In the genomic region with DNA sequence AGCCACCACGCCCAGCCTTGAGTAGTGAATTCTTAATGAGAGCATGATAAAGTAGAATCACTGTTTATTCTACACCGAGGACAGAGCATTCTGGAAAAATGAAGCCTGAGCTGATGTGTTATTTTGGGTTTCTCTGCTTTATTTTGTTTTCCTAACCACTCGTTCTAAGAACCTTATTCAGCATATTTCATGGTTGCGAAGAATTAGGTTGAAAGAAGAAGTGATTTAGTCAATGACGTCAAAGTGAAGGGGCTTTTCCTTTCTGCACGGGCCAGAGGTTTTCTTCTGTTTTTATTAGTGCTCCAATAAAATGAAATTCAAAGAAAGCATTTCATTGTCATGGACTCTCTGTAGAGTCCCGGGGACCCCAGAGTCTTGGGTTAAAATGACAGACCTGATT, we compare ENCODE assay signal across 19 cellular contexts.
DNase-seq lines count a peak whose midpoint lies in the region; ATAC-seq, FAIRE-seq and TF ChIP-seq lines count a peak whose summit lies in the region.
"Had no signal": no experiment of that assay in that cellular context is flagged by ENCODE, and none has a peak within 500 bp of the region (broad histone marks: within the 10 kb centered on the region; RNA-seq: fewer than 3 reads in every experiment).

No MANE protein-coding gene starts in this region.

- H3K4me1 Mint-ChIP-seq in Caco-2 (ENCODE audit: low read depth, unreplicated experiment): no peaks in the 10 kb centered on the region
- H3K4me1 Mint-ChIP-seq in effector memory CD8-positive, alpha-beta T cell (ENCODE audit: low read depth in 2 of 2): peaks cover 1 to 5% of the 10 kb centered on the region in 2 donors

- TF ChIP-seq CTCF in HepG2 (CRISPR knock-in tag; IDR thresholded peaks at IDR 0.05): no peak
- TF ChIP-seq CTCF in right lobe of liver (IDR thresholded peaks at IDR 0.05): no peak
- TF ChIP-seq CTCF in K562 (IDR thresholded peaks at IDR 0.05 in 2 of 3, conservative IDR thresholded peaks at IDR 0.05 in 1 of 3; ENCODE audit: insufficient read depth in 2 of 3, low read depth in 1 of 3, low read length in 3 of 3): no peak
- no peak for TF ChIP-seq CTCF in Caco-2 (IDR thresholded peaks at IDR 0.05; ENCODE audit: insufficient read depth in 1 of 2, low read depth in 1 of 2, low read length in 1 of 2, severe bottlenecking in 1 of 2, unreplicated experiment in 1 of 2)

- POLR2A ChIA-PET in HepG2 (lab: Yijun Ruan, JAX) (no interaction called here), K562 (lab: Yijun Ruan, JAX) (no interaction called here), Caco-2 (lab: Charles Lee) (no interaction called here)

- FAIRE-seq in HepG2 (lab: Jason Lieb, UNC) (no peak), K562 (lab: Jason Lieb, UNC) (no peak)
- FAIRE-seq: G401.6, GM19239, H1 had no signal

- no peaks in the 10 kb centered on the region for H3K9me3 ChIP-seq in HepG2 (ENCODE audit: low read length)
- H3K9me3 ChIP-seq in right lobe of liver: no peaks in the 10 kb centered on the region
- H3K9me3 ChIP-seq in K562 (replicated peaks; ENCODE audit: control insufficient read depth, insufficient read depth, low read depth, low read length): no peaks in the 10 kb centered on the region
- H3K9me3 ChIP-seq in Caco-2: no peaks in the 10 kb centered on the region

- TF ChIP-seq EP300 in HepG2 (IDR thresholded peaks at IDR 0.05; ENCODE audit: low read depth in 2 of 2, low read length in 2 of 2) (no peak), HepG2 (CRISPR knock-in tag; IDR thresholded peaks at IDR 0.05; ENCODE audit: borderline replicate concordance) (no peak), K562 (IDR thresholded peaks at IDR 0.05; ENCODE audit: low read length) (no peak)

- H3K27me3 ChIP-seq in HepG2 (ENCODE audit: control insufficient read depth in 1 of 2, insufficient read depth in 2 of 2, low read length in 2 of 2): peaks cover 0 to 15% of the 10 kb centered on the region in 2 experiments; a peak in 2 of 5 replicates
- H3K27me3 ChIP-seq in right lobe of liver: no peaks in the 10 kb centered on the region
- peaks cover 24 to 29% of the 10 kb centered on the region in 2 experiments for H3K27me3 ChIP-seq in K562 (ENCODE audit: control insufficient read depth in 2 of 2, insufficient read depth in 2 of 2, low read length in 2 of 2)
- no peaks in the 10 kb centered on the region for H3K27me3 ChIP-seq in Caco-2 (replicated peaks; ENCODE audit: control insufficient read depth, insufficient read depth, low read length)

- in situ Hi-C loops in HepG2 (cut with HindIII; ENCODE audit: extremely low pct_ligation_motif_present, low pct_unique_long_range_greater_than_20kb): no loop called here
- in situ Hi-C loops in K562 (cut with MboI): no loop called here

- TF ChIP-seq RAD21 in HepG2 (CRISPR knock-in tag; IDR thresholded peaks at IDR 0.05) (no peak), K562 (CRISPR knock-in tag; conservative IDR thresholded peaks at IDR 0.05 in 1 of 2, IDR thresholded peaks at IDR 0.05 in 1 of 2) (no peak)

- H3K36me3 Mint-ChIP-seq in Caco-2 (ENCODE audit: insufficient read depth, unreplicated experiment): no peaks in the 10 kb centered on the region
- H3K36me3 Mint-ChIP-seq in effector memory CD8-positive, alpha-beta T cell (ENCODE audit: insufficient read depth): no peaks in the 10 kb centered on the region
- H3K36me3 Mint-ChIP-seq: CD8-positive, alpha-beta memory T cell had no signal

- no peaks in the 10 kb centered on the region for H4K20me1 ChIP-seq in HepG2 (ENCODE audit: insufficient read depth, low read length)
- H4K20me1 ChIP-seq in K562 (replicated peaks; ENCODE audit: control insufficient read depth, insufficient read depth, low read length): no peaks in the 10 kb centered on the region; the same call in 1 of the 2 replicates

- no peak for ATAC-seq in HepG2
- ATAC-seq in right lobe of liver: no peak
- no peak for ATAC-seq in K562
- no peak for ATAC-seq in effector memory CD8-positive, alpha-beta T cell (replicated peaks)
- ATAC-seq: HCT116 had no signal

- H3K9ac ChIP-seq in HepG2 (ENCODE audit: insufficient read depth, low read depth, low read length): no peak overlapping the region
- no peak overlapping the region for H3K9ac ChIP-seq in K562 (ENCODE audit: insufficient read depth in 1 of 2, low read depth in 2 of 2, low read length in 2 of 2)
- H3K9ac ChIP-seq: GM23248 had no signal

- intact Hi-C loops in HepG2 (cut with micrococcal nuclease; ENCODE audit: unreplicated experiment): no loop called here
- intact Hi-C loops in right lobe of liver (cut with DNase I): no loop called here
- intact Hi-C loops in K562 (cut with micrococcal nuclease): no loop called here
- intact Hi-C loops in Caco-2 (cut with micrococcal nuclease; ENCODE audit: unreplicated experiment): no loop called here

- H3K79me2 ChIP-seq in HepG2 (ENCODE audit: insufficient read depth, low read length): no peaks in the 10 kb centered on the region
- H3K79me2 ChIP-seq in K562 (ENCODE audit: control insufficient read depth, insufficient read depth, low read length): no peaks in the 10 kb centered on the region

- no peak for DNase-seq in HepG2 (ENCODE audit: low spot score)
- DNase-seq in right lobe of liver: no peak
- no peak for DNase-seq in K562 (ENCODE audit: extremely low read depth in 1 of 4, low spot score in 3 of 4)
- DNase-seq in pons (ENCODE audit: low spot score): peak; percentile 25
- DNase-seq in DMS153 treated with DMSO at 0.1 percent for 48 hours (lab: John Stamatoyannopoulos, UW; ENCODE audit: unreplicated experiment): no peak
- DNase-seq in Caco-2: no peak
- no peak for DNase-seq in effector memory CD8-positive, alpha-beta T cell
- DNase-seq: 8988T; C1 segment of cervical spinal cord; Calu3; CD4-positive, alpha-beta T cell; CD8-positive, alpha-beta memory T cell; DND-41; GM23248; H7 had no signal

- H3K4me3 ChIP-seq in HepG2 (replicated peaks in 1 of 3; ENCODE audit: insufficient read depth in 1 of 3, low read depth in 2 of 3, low read length in 3 of 3) (no peak overlapping the region), right lobe of liver (no peak overlapping the region), K562 (no peak overlapping the region), Caco-2 (ENCODE audit: low read depth, low read length) (no peak overlapping the region)
- H3K4me3 ChIP-seq: GM23248 had no signal

- no peak overlapping the region for H2AFZ ChIP-seq in HepG2 (ENCODE audit: low read length)
- no peak overlapping the region for H2AFZ ChIP-seq in K562 (ENCODE audit: low read depth, low read length)
- H2AFZ ChIP-seq: GM23248 had no signal

- H3K36me3 ChIP-seq in HepG2 (replicated peaks in 1 of 2; ENCODE audit: control insufficient read depth in 1 of 2, insufficient read depth in 2 of 2, low read length in 2 of 2): no peaks in the 10 kb centered on the region
- no peaks in the 10 kb centered on the region for H3K36me3 ChIP-seq in right lobe of liver
- no peaks in the 10 kb centered on the region for H3K36me3 ChIP-seq in K562 (ENCODE audit: control insufficient read depth, insufficient read depth, low read length)
- H3K36me3 ChIP-seq in Caco-2 (ENCODE audit: control insufficient read depth, insufficient read depth, low read length): no peaks in the 10 kb centered on the region

- no peaks in the 10 kb centered on the region for H3K9me3 Mint-ChIP-seq in Caco-2 (ENCODE audit: unreplicated experiment)
- no peaks in the 10 kb centered on the region for H3K9me3 Mint-ChIP-seq in effector memory CD8-positive, alpha-beta T cell
- H3K9me3 Mint-ChIP-seq: CD4-positive, alpha-beta T cell; CD8-positive, alpha-beta memory T cell had no signal

- peaks cover 30% of the 10 kb centered on the region for H3K27me3 Mint-ChIP-seq in Caco-2 (ENCODE audit: insufficient read depth, unreplicated experiment)
- H3K27me3 Mint-ChIP-seq in effector memory CD8-positive, alpha-beta T cell: peaks cover 0 to 9% of the 10 kb centered on the region in 2 donors
- H3K27me3 Mint-ChIP-seq: CD4-positive, alpha-beta T cell had no signal

- no peak overlapping the region for H3K27ac Mint-ChIP-seq in Caco-2 (ENCODE audit: unreplicated experiment)
- no peak overlapping the region for H3K27ac Mint-ChIP-seq in effector memory CD8-positive, alpha-beta T cell
- H3K27ac Mint-ChIP-seq: CD4-positive, alpha-beta T cell had no signal

- BruUV-seq in HepG2 (replicated peaks; lab: Mats Ljungman, UMichigan): no TSS peak
- no TSS peak for BruUV-seq in K562 (replicated peaks; lab: Mats Ljungman, UMichigan)
- BruUV-seq in Caco-2 (replicated peaks; lab: Mats Ljungman, UMichigan): no TSS peak

- H3K4me3 Mint-ChIP-seq in Caco-2 (ENCODE audit: unreplicated experiment): no peak overlapping the region
- H3K4me3 Mint-ChIP-seq in effector memory CD8-positive, alpha-beta T cell: no peak overlapping the region
- H3K4me3 Mint-ChIP-seq: CD4-positive, alpha-beta T cell; CD8-positive, alpha-beta memory T cell had no signal

- H3K27ac ChIP-seq in HepG2 (ENCODE audit: extremely low read length, insufficient read depth, low read length) (no peak overlapping the region), right lobe of liver (no peak overlapping the region), K562 (ENCODE audit: extremely low read depth, low read depth, low read length) (no peak overlapping the region)
- H3K27ac ChIP-seq: GM23248 had no signal

- H3K9me1 ChIP-seq in K562 (ENCODE audit: control insufficient read depth, insufficient read depth, low read length): no peaks in the 10 kb centered on the region

- WGBS in HepG2 (ENCODE audit: low lambda C conversion rate): 28% methylated on average over 7 of the region's 7 CpGs
- WGBS in right lobe of liver (ENCODE audit: insufficient coverage, low coverage, low lambda C conversion rate, missing lambda C conversion rate): 66% methylated on average over 7 of the region's 7 CpGs
- WGBS in K562 (ENCODE audit: insufficient coverage, low coverage, missing lambda C conversion rate): 11% methylated on average over 7 of the region's 7 CpGs

- no peak for TF ChIP-seq POLR2A in HepG2 (IDR thresholded peaks at IDR 0.05; ENCODE audit: insufficient read depth in 1 of 2, low read depth in 2 of 2, low read length in 2 of 2)
- no peak for TF ChIP-seq POLR2A in right lobe of liver (IDR thresholded peaks at IDR 0.05)
- no peak for TF ChIP-seq POLR2A in K562 (conservative IDR thresholded peaks at IDR 0.05)

- H3K4me2 ChIP-seq in HepG2 (ENCODE audit: low read depth, low read length) (no peak overlapping the region), K562 (ENCODE audit: insufficient read depth, low read length) (no peak overlapping the region)

- CTCF ChIA-PET in HepG2 (lab: Yijun Ruan, JAX; ENCODE audit: low intra/inter-chr PET ratio, low total read pairs) (no interaction called here), K562 (lab: Yijun Ruan, JAX; ENCODE audit: low intra/inter-chr PET ratio) (no interaction called here), Caco-2 (lab: Charles Lee) (no interaction called here)

- H3K4me1 ChIP-seq in HepG2 (ENCODE audit: insufficient read depth, low read length) (no peaks in the 10 kb centered on the region), right lobe of liver (peaks cover 0 to 3% (median 0%) of the 10 kb centered on the region in 4 donors), K562 (replicated peaks in 1 of 2; ENCODE audit: control insufficient read depth in 2 of 2, insufficient read depth in 2 of 2, low read length in 2 of 2) (peaks cover 7 to 20% of the 10 kb centered on the region in 2 experiments; a peak in 3 of 5 replicates), Caco-2 (no peaks in the 10 kb centered on the region)

TF ChIP-seq in K562, 482 proteins besides CTCF, POLR2A, EP300 and RAD21 (continues in another document):
- peak; percentile 63; the same call in 1 of the 2 replicates for TF ChIP-seq ZNF316 (IDR thresholded peaks at IDR 0.05)
- TF ChIP-seq MAFG (tag; conservative IDR thresholded peaks at IDR 0.05): peak; percentile 30; the same call in 1 of the 2 replicates
